In the genomic region with DNA sequence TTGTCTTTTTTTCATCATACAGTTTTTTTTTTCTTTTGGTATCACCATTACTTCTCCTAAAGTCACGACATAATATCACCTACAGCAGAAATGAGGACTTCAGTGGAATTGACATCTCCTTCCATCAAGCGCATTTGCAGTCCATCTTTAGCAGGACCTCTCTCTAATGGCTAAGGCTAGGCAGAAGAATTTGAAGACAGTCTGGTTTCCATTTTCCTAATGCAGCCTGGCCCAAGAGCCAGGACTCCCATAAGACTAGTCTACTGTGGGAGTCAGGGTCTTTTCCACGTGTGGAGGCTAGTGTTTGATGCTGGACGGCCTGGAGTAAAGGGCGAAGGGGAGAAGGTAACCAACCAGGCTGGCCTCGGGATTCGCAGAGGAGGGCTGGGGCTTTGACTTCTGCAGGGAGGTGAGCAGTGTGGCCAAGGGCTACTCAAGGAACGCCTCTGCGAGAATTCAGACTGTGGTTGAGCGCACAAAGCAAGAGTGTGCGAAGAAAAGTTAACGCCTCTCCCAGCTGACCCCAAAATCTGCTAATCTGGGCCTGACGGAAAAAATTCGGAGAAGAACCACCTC, we compare ENCODE assay signal across 8 cellular contexts. TPM values are rescaled to one million over a fixed set of nuclear protein-coding genes. Genes with fewer than 3 reads are reported as not detected.
DNase-seq lines count a peak whose midpoint lies in the region; ATAC-seq, FAIRE-seq and TF ChIP-seq lines count a peak whose summit lies in the region.

No MANE protein-coding gene starts in this region.

- no peak overlapping the region for H2AK5ac ChIP-seq in H1 (ENCODE audit: low read depth, low read length)

- peak overlapping the region; percentile 45 for H3K4ac ChIP-seq in H1 (replicated peaks; ENCODE audit: insufficient read length, low read depth, low read length)

- WGBS in H1 (ENCODE audit: extremely low coverage in 1 of 2, insufficient coverage in 1 of 2, insufficient read length in 1 of 2, insufficient replicate concordance in 2 of 2, low coverage in 1 of 2, low lambda C conversion rate in 2 of 2, missing lambda C conversion rate in 1 of 2), 2 experiments = 12% methylated on average over 14 of the region's 14 CpGs; no CpG with 5 or more reads in 1 of the 2 experiments

- H2BK120ac ChIP-seq in H1 (replicated peaks; ENCODE audit: low read depth, low read length) = no peak overlapping the region

- H3K23me2 ChIP-seq in H1 (ENCODE audit: low read depth, low read length) = peaks cover 8% of the 10 kb centered on the region

- peak overlapping the region; percentile 95 for H3K4me2 ChIP-seq in H1 (ENCODE audit: insufficient read depth in 1 of 2, low read depth in 2 of 2, low read length in 2 of 2)

- H3K9me3 Mint-ChIP-seq in HFFc6 = no peaks in the 10 kb centered on the region

- H3K9me3 ChIP-seq in NT2/D1 (ENCODE audit: insufficient read depth, low read length) (peaks cover 7% of the 10 kb centered on the region; the same call in 1 of the 2 replicates), H1 (ENCODE audit: insufficient read depth in 2 of 2, low read depth in 1 of 2, low read length in 1 of 2) (no peaks in the 10 kb centered on the region), muscle layer of duodenum (ENCODE audit: control insufficient read depth in 1 of 2, low read length in 2 of 2) (no peaks in the 10 kb centered on the region)

- peaks cover 1% of the 10 kb centered on the region for H3K4me1 ChIP-seq in NT2/D1 (ENCODE audit: insufficient read depth, insufficient read length)
- peaks cover 2 to 11% (median 6%) of the 10 kb centered on the region in 4 experiments; a peak in 6 of 7 replicates for H3K4me1 ChIP-seq in H1 (replicated peaks in 1 of 4; ENCODE audit: control insufficient read depth in 3 of 4, insufficient read depth in 4 of 4, low read length in 3 of 4)
- H3K4me1 ChIP-seq in muscle layer of duodenum (ENCODE audit: control insufficient read depth in 1 of 2, insufficient read depth in 2 of 2, low read length in 2 of 2) = peaks cover 21 to 41% of the 10 kb centered on the region in 2 donors

- H3K4me1 Mint-ChIP-seq in HFFc6 (ENCODE audit: low read depth) = peaks cover 51% of the 10 kb centered on the region

- H3K27me3 ChIP-seq in NT2/D1 (ENCODE audit: insufficient read depth, insufficient read length) (peaks cover 40% of the 10 kb centered on the region), H1 (replicated peaks in 1 of 4; ENCODE audit: control insufficient read depth in 3 of 4, extremely low read depth in 1 of 4, insufficient read depth in 3 of 4, low read length in 3 of 4) (peaks cover 7 to 40% (median 23%) of the 10 kb centered on the region in 4 experiments), muscle layer of duodenum (ENCODE audit: low read depth, low read length) (no peaks in the 10 kb centered on the region)

- TF ChIP-seq POLR2A in H1 (IDR thresholded peaks at IDR 0.05; ENCODE audit: control extremely low read depth in 1 of 2, low read depth in 2 of 2, low read length in 2 of 2) = no peak

- no peak overlapping the region for H2BK20ac ChIP-seq in H1 (ENCODE audit: low read length)

- no peak overlapping the region for H3K14ac ChIP-seq in H1 (ENCODE audit: insufficient read length)

- H3K4me3 ChIP-seq in NT2/D1 (ENCODE audit: insufficient read length, low read depth) = peak overlapping the region; percentile 87
- peak overlapping the region; percentile 71 to 89 (median 83) for H3K4me3 ChIP-seq in H1 (ENCODE audit: extremely low read depth in 1 of 4, insufficient read depth in 2 of 4, low read depth in 3 of 4, low read length in 4 of 4)
- peak overlapping the region; percentile 59 to 86 for H3K4me3 ChIP-seq in muscle layer of duodenum (ENCODE audit: low read depth in 1 of 2, low read length in 2 of 2)

- H3K79me2 ChIP-seq in H1 (ENCODE audit: control insufficient read depth in 1 of 2, insufficient read depth in 2 of 2, low read length in 2 of 2) = peaks cover 0 to 11% of the 10 kb centered on the region in 2 experiments; a peak in 2 of 4 replicates

- peaks cover 25% of the 10 kb centered on the region for H3K36me3 Mint-ChIP-seq in HFFc6 (ENCODE audit: low read depth)

- peak overlapping the region; percentile 87 for H4K5ac ChIP-seq in H1 (ENCODE audit: insufficient read length, low read depth, low read length)

- peak overlapping the region; percentile 14; the same call in 1 of the 2 replicates for H2BK5ac ChIP-seq in H1 (ENCODE audit: low read depth, low read length)

- CTCF ChIA-PET in H1 (lab: Charles Lee; ENCODE audit: partially characterized antibody) = interaction anchor here (0.6 to 11.1 kb wide), 8 partner anchors 12 to 295 kb away, joined by 3 to 164 read pairs (median 31); partner anchors contain the start of gene ITGB7

- H3K23ac ChIP-seq in H1 (ENCODE audit: insufficient read length) = no peak overlapping the region

- FAIRE-seq in H1 (lab: Jason Lieb, UNC) (no peak), D721Med (lab: Jason Lieb, UNC) (no peak)

- H3K56ac ChIP-seq in H1 (replicated peaks; ENCODE audit: insufficient read length, low read depth, low read length) = peak overlapping the region; percentile 17

- peak overlapping the region; percentile 83; the same call in 1 of the 2 replicates for H4K8ac ChIP-seq in H1 (ENCODE audit: extremely low read depth, insufficient read depth, low read length)

- POLR2A ChIA-PET in H1 (lab: Charles Lee; ENCODE audit: partially characterized antibody) = interaction anchor here (0.6 to 3.8 kb wide), 12 partner anchors 8 to 133 kb away, joined by 3 to 18 read pairs (median 4); partner anchors contain the start of gene MYG1

- no peak for TF ChIP-seq RAD21 in H1 (IDR thresholded peaks at IDR 0.05 in 1 of 2, conservative IDR thresholded peaks at IDR 0.05 in 1 of 2; ENCODE audit: low read depth in 2 of 2, low read length in 2 of 2)

- peaks cover 2% of the 10 kb centered on the region; the same call in 1 of the 2 replicates for H3K79me1 ChIP-seq in H1 (ENCODE audit: low read depth, low read length)

- H4K20me1 ChIP-seq in H1 (replicated peaks in 1 of 2; ENCODE audit: control insufficient read depth in 1 of 2, insufficient read depth in 2 of 2, low read length in 2 of 2) = peaks cover 4 to 7% of the 10 kb centered on the region in 2 experiments

- no peak for TF ChIP-seq EP300 in H1 (IDR thresholded peaks at IDR 0.05; ENCODE audit: borderline replicate concordance in 1 of 2, low read depth in 2 of 2, low read length in 2 of 2)

- peak overlapping the region; percentile 44; the same call in 1 of the 2 replicates for H3K18ac ChIP-seq in H1 (ENCODE audit: extremely low read depth, low read length)

- H4K91ac ChIP-seq in H1 (replicated peaks; ENCODE audit: insufficient read length, low read length) = peak overlapping the region; percentile 80

- DNase-seq in HFFc6 = no peak
- no peak for DNase-seq in NT2/D1 (ENCODE audit: low read depth, low spot score)
- DNase-seq in H1 (ENCODE audit: low read depth in 1 of 2, low spot score in 2 of 2) = no peak
- DNase-seq in D721Med (ENCODE audit: insufficient read length, low spot score) = no peak
- DNase-seq in GM19240 (ENCODE audit: insufficient read length, low spot score) = no peak
- DNase-seq in LoVo (ENCODE audit: low spot score) = no peak

- H2AFZ ChIP-seq in H1 (ENCODE audit: low read length) = peak overlapping the region; percentile 89

- H2BK15ac ChIP-seq in H1 (ENCODE audit: low read length) = no peak overlapping the region

- H3K27ac ChIP-seq in H1 (ENCODE audit: low read depth, low read length) = peak overlapping the region; percentile 47; the same call in 1 of the 2 replicates
- peak overlapping the region; percentile 80 for H3K27ac ChIP-seq in muscle layer of duodenum (ENCODE audit: low read length)

- H3K36me3 ChIP-seq in NT2/D1 (ENCODE audit: insufficient read depth, insufficient read length, low read length) (peaks cover 23% of the 10 kb centered on the region), H1 (ENCODE audit: control insufficient read depth in 2 of 4, insufficient read depth in 4 of 4, low read length in 3 of 4) (peaks cover 5 to 23% (median 13%) of the 10 kb centered on the region in 4 experiments; a peak in 7 of 8 replicates), muscle layer of duodenum (ENCODE audit: control insufficient read depth in 1 of 2, insufficient read depth in 2 of 2, low read length in 2 of 2) (peaks cover 16 to 18% of the 10 kb centered on the region in 2 donors)

- TF ChIP-seq CTCF in HFFc6 (IDR thresholded peaks at IDR 0.05) = no peak
- no peak for TF ChIP-seq CTCF in H1 (IDR thresholded peaks at IDR 0.05; ENCODE audit: control extremely low read depth in 1 of 3, insufficient read depth in 1 of 3, low read depth in 1 of 3, low read length in 3 of 3)
- TF ChIP-seq CTCF in D721Med (IDR thresholded peaks at IDR 0.05; ENCODE audit: insufficient read depth, missing control alignments) = no peak

- peak; percentile 8 for ATAC-seq in GM18508 (IDR thresholded peaks at IDR 0.05; ENCODE audit: insufficient read depth, unreplicated experiment)

- H3K9ac ChIP-seq in NT2/D1 (ENCODE audit: insufficient read length, low read depth) (peak overlapping the region; percentile 83), H1 (replicated peaks in 1 of 4; ENCODE audit: extremely low read depth in 1 of 4, low read depth in 3 of 4, low read length in 3 of 4) (peak overlapping the region in 3 of 4 experiments; percentile 36 to 42 (median 38); a peak in 4 of 7 replicates)

- H3K27me3 Mint-ChIP-seq in HFFc6 (ENCODE audit: insufficient read depth) = no peaks in the 10 kb centered on the region; the same call in 1 of the 2 replicates

- H3K4me3 Mint-ChIP-seq in HFFc6 = peak overlapping the region; percentile 95

- no peak overlapping the region for H2BK12ac ChIP-seq in H1 (ENCODE audit: low read depth, low read length)

- peak overlapping the region; percentile 97 for H3K27ac Mint-ChIP-seq in HFFc6

RNA-seq across cellular contexts. Expression of gene ZNF740, which starts 0.7 kb away (rescaled TPM):
- 10 to 100 TPM; 17.3 to 25.7 (median 19.3) TPM for total RNA-seq in HFFc6 (2021; fragmentation: NEBNext Ultra II Directional; extraction: Animal tissue kit (Norgen Biotek cat#: 25700))
- total RNA-seq in H1 (2021; fragmentation: NEBNext Ultra II Directional; extraction: Animal tissue kit (Norgen Biotek cat#: 25700)) = 35.6 and 40.0 TPM in 2 replicates
- polyA plus RNA-seq in H1 (2011; rRNA removed) = 7.6 and 8.2 TPM in 2 replicates
- polyA plus RNA-seq in H1 (2011; cell fraction: cytosol; rRNA removed) = 11.3 TPM
- polyA plus RNA-seq in H1 (2011; cell fraction: nucleus; rRNA removed) = 19.1 TPM
- polyA plus RNA-seq in H1 (2012, experiment 1 of 2) = 12.5 to 15.6 TPM (median 15.4 TPM) in 4 replicates
- polyA plus RNA-seq in H1 (2012, experiment 2 of 2) = 3.9 TPM
- 7.8 TPM for polyA plus RNA-seq in H1 (2013, experiment 1 of 2)
- 7.2 TPM for polyA plus RNA-seq in H1 (2013, experiment 2 of 2)
- polyA minus RNA-seq in H1 (2011; rRNA and poly(A)+ RNA removed) = 20.4 and 28.1 TPM in 2 replicates
- polyA minus RNA-seq in H1 (2011; cell fraction: cytosol; rRNA and poly(A)+ RNA removed) = 7.6 TPM
- polyA minus RNA-seq in H1 (2011; cell fraction: nucleus; rRNA and poly(A)+ RNA removed) = 43.3 TPM

RNA-seq across cellular contexts. Expression of gene CSAD, which starts 0.9 kb away (rescaled TPM):
- 10 to 100 TPM; 13.9 to 17.1 (median 16.0) TPM for total RNA-seq in HFFc6 (2021; fragmentation: NEBNext Ultra II Directional; extraction: Animal tissue kit (Norgen Biotek cat#: 25700))
- 8.8 and 10.0 TPM in 2 replicates for total RNA-seq in H1 (2021; fragmentation: NEBNext Ultra II Directional; extraction: Animal tissue kit (Norgen Biotek cat#: 25700))
- 11.3 and 15.4 TPM in 2 replicates for polyA plus RNA-seq in H1 (2011; rRNA removed)
- 18.1 TPM for polyA plus RNA-seq in H1 (2011; cell fraction: cytosol; rRNA removed)
- 55.6 TPM for polyA plus RNA-seq in H1 (2011; cell fraction: nucleus; rRNA removed)
- polyA plus RNA-seq in H1 (2012, experiment 1 of 2) = 11.4 to 14.0 TPM (median 12.7 TPM) in 4 replicates
- polyA plus RNA-seq in H1 (2012, experiment 2 of 2) = 5.2 TPM
- 5.6 TPM for polyA plus RNA-seq in H1 (2013, experiment 1 of 2)
- 4.5 TPM for polyA plus RNA-seq in H1 (2013, experiment 2 of 2)
- polyA minus RNA-seq in H1 (2011; rRNA and poly(A)+ RNA removed) = 5.1 and 7.6 TPM in 2 replicates
- polyA minus RNA-seq in H1 (2011; cell fraction: cytosol; rRNA and poly(A)+ RNA removed) = 6.6 TPM
- polyA minus RNA-seq in H1 (2011; cell fraction: nucleus; rRNA and poly(A)+ RNA removed) = 9.2 TPM

RNA-seq across cellular contexts. Expression of gene ITGB7, which starts 27.3 kb away (rescaled TPM):
- total RNA-seq in HFFc6 (2021; fragmentation: NEBNext Ultra II Directional; extraction: Animal tissue kit (Norgen Biotek cat#: 25700)) = 1 to 10 TPM in 3 of 6 experiments, under 1 TPM in 3; 0.35 to 1.5 (median 0.93) TPM
- 0.54 and 1.2 TPM in 2 replicates for total RNA-seq in H1 (2021; fragmentation: NEBNext Ultra II Directional; extraction: Animal tissue kit (Norgen Biotek cat#: 25700))
- polyA plus RNA-seq in H1 (2011; rRNA removed) = 0.25 and 0.35 TPM in 2 replicates
- 0.17 TPM for polyA plus RNA-seq in H1 (2011; cell fraction: cytosol; rRNA removed)
- polyA plus RNA-seq in H1 (2011; cell fraction: nucleus; rRNA removed) = 2.2 TPM
- 0.29 to 0.72 TPM (median 0.58 TPM) in 4 replicates for polyA plus RNA-seq in H1 (2012, experiment 1 of 2)
- polyA plus RNA-seq in H1 (2012, experiment 2 of 2) = 0.22 TPM
- 0.45 TPM for polyA plus RNA-seq in H1 (2013, experiment 1 of 2)
- polyA plus RNA-seq in H1 (2013, experiment 2 of 2) = 0.40 TPM
- 0.80 and 1.0 TPM in 2 replicates for polyA minus RNA-seq in H1 (2011; rRNA and poly(A)+ RNA removed)
- polyA minus RNA-seq in H1 (2011; cell fraction: cytosol; rRNA and poly(A)+ RNA removed) = not detected
- polyA minus RNA-seq in H1 (2011; cell fraction: nucleus; rRNA and poly(A)+ RNA removed) = not detected

RNA-seq across cellular contexts. Expression of gene RARG, which starts 52.2 kb away (rescaled TPM):
- 10 to 100 TPM; 47.2 to 80.5 (median 71.0) TPM for total RNA-seq in HFFc6 (2021; fragmentation: NEBNext Ultra II Directional; extraction: Animal tissue kit (Norgen Biotek cat#: 25700))
- 68.6 and 68.9 TPM in 2 replicates for total RNA-seq in H1 (2021; fragmentation: NEBNext Ultra II Directional; extraction: Animal tissue kit (Norgen Biotek cat#: 25700))
- polyA plus RNA-seq in H1 (2011; rRNA removed) = 68.6 and 84.2 TPM in 2 replicates
- polyA plus RNA-seq in H1 (2011; cell fraction: cytosol; rRNA removed) = 68.7 TPM
- 145 TPM for polyA plus RNA-seq in H1 (2011; cell fraction: nucleus; rRNA removed)
- 66.2 to 80.8 TPM (median 70.6 TPM) in 4 replicates for polyA plus RNA-seq in H1 (2012, experiment 1 of 2)
- 66.9 TPM for polyA plus RNA-seq in H1 (2012, experiment 2 of 2)
- polyA plus RNA-seq in H1 (2013, experiment 1 of 2) = 37.2 TPM
- polyA plus RNA-seq in H1 (2013, experiment 2 of 2) = 34.6 TPM
- 40.1 and 58.9 TPM in 2 replicates for polyA minus RNA-seq in H1 (2011; rRNA and poly(A)+ RNA removed)
- polyA minus RNA-seq in H1 (2011; cell fraction: cytosol; rRNA and poly(A)+ RNA removed) = 38.5 TPM
- polyA minus RNA-seq in H1 (2011; cell fraction: nucleus; rRNA and poly(A)+ RNA removed) = 31.3 TPM
